Comparison of ENCODE assay signal across 12 cellular contexts in the genomic region with DNA sequence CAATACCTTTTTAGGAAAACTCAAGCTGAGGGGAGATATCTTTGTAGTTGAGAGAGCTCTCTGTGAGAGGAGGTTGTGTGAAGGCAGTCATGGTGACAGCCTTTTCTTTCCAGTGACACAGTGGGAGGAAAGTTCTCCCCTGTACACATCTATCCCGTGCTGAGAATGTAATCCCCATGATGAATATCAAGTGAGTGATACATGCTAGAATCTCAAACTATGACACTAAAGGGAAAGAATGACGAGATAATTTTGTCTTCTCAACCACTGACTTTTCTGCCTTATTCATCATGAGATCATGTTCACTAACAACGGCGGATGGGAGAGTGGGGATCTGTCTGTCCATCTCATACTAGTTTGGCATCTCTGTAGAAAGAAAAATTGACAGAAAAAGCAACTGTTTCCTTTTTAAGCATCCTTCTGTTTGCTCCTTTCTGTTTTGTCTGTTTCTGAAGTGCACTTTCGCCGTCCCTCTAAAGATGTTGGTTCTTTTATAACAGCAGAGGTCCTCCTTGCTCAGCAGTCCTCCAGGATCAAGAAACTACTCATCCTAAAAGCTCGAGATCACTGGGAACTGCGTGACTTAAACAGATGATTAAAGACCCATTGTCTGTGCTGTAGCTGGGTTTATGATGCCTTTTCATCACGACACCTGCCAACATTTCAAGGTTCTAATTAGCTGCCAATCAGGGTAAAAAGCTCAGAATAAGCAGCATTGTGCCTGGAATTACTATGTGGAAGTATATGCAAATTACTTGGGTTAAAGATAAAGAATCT.
A peak's percentile ranks its signal among the peaks of the same experiment; 100 is the strongest.
DNase-seq lines count a peak whose midpoint lies in the region; ATAC-seq and TF ChIP-seq lines count a peak whose summit lies in the region.
"Had no signal": no experiment of that assay in that cellular context is flagged by ENCODE, and none has a peak within 500 bp of the region (broad histone marks: within the 10 kb centered on the region; RNA-seq: fewer than 3 reads in every experiment).

No MANE protein-coding gene starts in this region.

- H3K36me3 ChIP-seq in mesenchymal stem cell (ENCODE audit: control insufficient read depth in 1 of 2, insufficient read depth in 2 of 2, low read depth in 1 of 2, low read length in 2 of 2) (no peaks in the 10 kb centered on the region), ovary (no peaks in the 10 kb centered on the region)
- H3K36me3 ChIP-seq: esophagus muscularis mucosa had no signal

- no peak overlapping the region for H3K18ac ChIP-seq in mesenchymal stem cell (ENCODE audit: low read depth in 1 of 2, low read length in 2 of 2)

- H3K9me3 Mint-ChIP-seq in HFFc6, result no peaks in the 10 kb centered on the region
- H3K9me3 Mint-ChIP-seq in activated T-helper 1 cell treated with anti-CD3 and anti-CD28 coated beads, Interleukin-12 subunit alpha, Interleukin-12 subunit beta, Interleukin-2, Interleukin-4 antibody, amounts not matched to agents 30 ng/mL and 10 ng/mL and 1 ng/mL, durations not matched to agents 14 hours and 24 hours and 36 hours, result no peaks in the 10 kb centered on the region
- H3K9me3 Mint-ChIP-seq: naive B cell had no signal

- H3K27ac Mint-ChIP-seq in HFFc6, result peak overlapping the region; percentile 98
- H3K27ac Mint-ChIP-seq in activated T-helper 1 cell treated with anti-CD3 and anti-CD28 coated beads, Interleukin-12 subunit alpha, Interleukin-12 subunit beta, Interleukin-2, Interleukin-4 antibody, amounts not matched to agents 30 ng/mL and 10 ng/mL and 1 ng/mL, durations not matched to agents 14 hours and 24 hours and 36 hours, result no peak overlapping the region
- H3K27ac Mint-ChIP-seq: activated T-cell treated with anti-CD3 and anti-CD28 coated beads, Interleukin-2, amount 50 U/mL, for 72 hours; T-helper 17 cell had no signal

- no peaks in the 10 kb centered on the region for H3K9me3 ChIP-seq in AG04450 (ENCODE audit: control insufficient read depth, insufficient read depth, low read length)
- H3K9me3 ChIP-seq in mesenchymal stem cell (ENCODE audit: control insufficient read depth, low read length), result no peaks in the 10 kb centered on the region
- no peaks in the 10 kb centered on the region for H3K9me3 ChIP-seq in ovary
- H3K9me3 ChIP-seq: esophagus muscularis mucosa had no signal

- TF ChIP-seq POLR2A in ovary (IDR thresholded peaks at IDR 0.05), result no peak

- H3K4me2 ChIP-seq in mesenchymal stem cell (ENCODE audit: low read length, poor library complexity, severe bottlenecking), result no peak overlapping the region

- no peak overlapping the region for H4K91ac ChIP-seq in mesenchymal stem cell (ENCODE audit: low read length)

- no peak overlapping the region for H2AK5ac ChIP-seq in mesenchymal stem cell (ENCODE audit: low read length, severe bottlenecking)

- intact Hi-C loops in ovary (cut with DNase I), result no loop called here
- intact Hi-C loops in activated T-helper 1 cell treated with anti-CD3 and anti-CD28 coated beads, Interleukin-12 subunit alpha, Interleukin-12 subunit beta, Interleukin-2, Interleukin-4 antibody, amounts not matched to agents 30 ng/mL and 10 ng/mL and 1 ng/mL, durations not matched to agents 14 hours and 24 hours and 36 hours (cut with micrococcal nuclease), result no loop called here

- H3K27me3 ChIP-seq in AG04450 (ENCODE audit: control insufficient read depth, insufficient read depth, low read length), result no peaks in the 10 kb centered on the region
- H3K27me3 ChIP-seq in mesenchymal stem cell (ENCODE audit: control insufficient read depth in 1 of 2, insufficient read depth in 1 of 2, low read length in 2 of 2), result no peaks in the 10 kb centered on the region
- no peaks in the 10 kb centered on the region for H3K27me3 ChIP-seq in ovary
- H3K27me3 ChIP-seq: esophagus muscularis mucosa had no signal

- H3K27ac ChIP-seq in AG04450 (ENCODE audit: low read depth, low read length) (peak overlapping the region; percentile 43), mesenchymal stem cell (ENCODE audit: low read length, poor library complexity, severe bottlenecking) (no peak overlapping the region), ovary (no peak overlapping the region)
- H3K27ac ChIP-seq: esophagus muscularis mucosa had no signal

- H3K36me3 Mint-ChIP-seq in HFFc6 (ENCODE audit: low read depth), result peaks cover 12% of the 10 kb centered on the region; the same call in 1 of the 2 replicates
- H3K36me3 Mint-ChIP-seq in activated T-helper 1 cell treated with anti-CD3 and anti-CD28 coated beads, Interleukin-12 subunit alpha, Interleukin-12 subunit beta, Interleukin-2, Interleukin-4 antibody, amounts not matched to agents 30 ng/mL and 10 ng/mL and 1 ng/mL, durations not matched to agents 14 hours and 24 hours and 36 hours (ENCODE audit: low read depth), result no peaks in the 10 kb centered on the region
- H3K36me3 Mint-ChIP-seq: naive B cell had no signal

- no peak for TF ChIP-seq EP300 in ovary (IDR thresholded peaks at IDR 0.05)

- no peaks in the 10 kb centered on the region for H3K27me3 Mint-ChIP-seq in HFFc6 (ENCODE audit: insufficient read depth)
- H3K27me3 Mint-ChIP-seq in activated T-helper 1 cell treated with anti-CD3 and anti-CD28 coated beads, Interleukin-12 subunit alpha, Interleukin-12 subunit beta, Interleukin-2, Interleukin-4 antibody, amounts not matched to agents 30 ng/mL and 10 ng/mL and 1 ng/mL, durations not matched to agents 14 hours and 24 hours and 36 hours (ENCODE audit: insufficient read depth), result peaks cover 8% of the 10 kb centered on the region
- H3K27me3 Mint-ChIP-seq: naive B cell, T-helper 17 cell had no signal

- H2BK15ac ChIP-seq in mesenchymal stem cell (ENCODE audit: low read depth, poor library complexity, severe bottlenecking), result no peak overlapping the region

- no peak overlapping the region for H2BK12ac ChIP-seq in mesenchymal stem cell (ENCODE audit: low read length in 2 of 2)

- peak overlapping the region; percentile 80 for H3K9ac ChIP-seq in mesenchymal stem cell (ENCODE audit: low read length)

- H3K4me3 Mint-ChIP-seq in HFFc6, result peak overlapping the region; percentile 91
- H3K4me3 Mint-ChIP-seq in activated T-helper 1 cell treated with anti-CD3 and anti-CD28 coated beads, Interleukin-12 subunit alpha, Interleukin-12 subunit beta, Interleukin-2, Interleukin-4 antibody, amounts not matched to agents 30 ng/mL and 10 ng/mL and 1 ng/mL, durations not matched to agents 14 hours and 24 hours and 36 hours, result no peak overlapping the region
- H3K4me3 Mint-ChIP-seq: activated T-cell treated with anti-CD3 and anti-CD28 coated beads, Interleukin-2, amount 50 U/mL, for 72 hours; naive B cell; T-helper 17 cell had no signal

- H3K23ac ChIP-seq in mesenchymal stem cell (ENCODE audit: low read length in 2 of 2), result no peak overlapping the region

- POLR2A ChIA-PET in AG04450 (lab: Yijun Ruan, JAX), result interaction anchor here (1.1 kb wide), 1 partner anchor 55 kb away, joined by 4 read pairs; no protein-coding TSS in a partner anchor

- no peak overlapping the region for H2BK120ac ChIP-seq in mesenchymal stem cell (ENCODE audit: low read depth, low read length)

- DNase-seq in AG04450 (ENCODE audit: low read depth, low spot score), result no peak
- peak; percentile 85 for DNase-seq in HFFc6
- DNase-seq in astrocyte of the spinal cord (ENCODE audit: low read depth, low spot score), result peak; percentile 67
- peak; percentile 50 for DNase-seq in mesenchymal stem cell
- DNase-seq in activated CD8-positive, alpha-beta memory T cell treated with anti-CD3 and anti-CD28 coated beads, Interleukin-2, amount 50 U/mL, for 4 hours, result no peak
- no peak for DNase-seq in ovary
- DNase-seq in activated T-helper 1 cell treated with anti-CD3 and anti-CD28 coated beads, Interleukin-12 subunit alpha, Interleukin-12 subunit beta, Interleukin-2, Interleukin-4 antibody, amounts not matched to agents 30 ng/mL and 10 ng/mL and 1 ng/mL, durations not matched to agents 14 hours and 24 hours and 36 hours (ENCODE audit: low spot score), result no peak
- DNase-seq: activated T-cell treated with anti-CD3 and anti-CD28 coated beads, Interleukin-2, amount 50 U/mL, for 72 hours; naive B cell; T-helper 17 cell had no signal

- H3K14ac ChIP-seq in mesenchymal stem cell (ENCODE audit: low read length in 2 of 2), result no peak overlapping the region

- ATAC-seq in HG02884 (IDR thresholded peaks at IDR 0.05; ENCODE audit: unreplicated experiment), result no peak
- ATAC-seq: T-helper 17 cell had no signal

- H3K4me1 ChIP-seq in mesenchymal stem cell (ENCODE audit: control insufficient read depth, insufficient read depth, low read depth, low read length), result no peaks in the 10 kb centered on the region
- no peaks in the 10 kb centered on the region for H3K4me1 ChIP-seq in ovary (ENCODE audit: insufficient read depth)
- H3K4me1 ChIP-seq: esophagus muscularis mucosa had no signal

- H3K4me1 Mint-ChIP-seq in HFFc6 (ENCODE audit: low read depth), result peaks cover 82% of the 10 kb centered on the region
- H3K4me1 Mint-ChIP-seq in activated T-helper 1 cell treated with anti-CD3 and anti-CD28 coated beads, Interleukin-12 subunit alpha, Interleukin-12 subunit beta, Interleukin-2, Interleukin-4 antibody, amounts not matched to agents 30 ng/mL and 10 ng/mL and 1 ng/mL, durations not matched to agents 14 hours and 24 hours and 36 hours (ENCODE audit: low read depth), result no peaks in the 10 kb centered on the region
- H3K4me1 Mint-ChIP-seq: naive B cell had no signal

- H3K4ac ChIP-seq in mesenchymal stem cell (ENCODE audit: low read depth in 1 of 2, low read length in 2 of 2), result no peak overlapping the region

- no peaks in the 10 kb centered on the region for H3K79me1 ChIP-seq in mesenchymal stem cell (replicated peaks; ENCODE audit: low read length, poor library complexity, severe bottlenecking)

- no peak overlapping the region for H2BK5ac ChIP-seq in mesenchymal stem cell (ENCODE audit: low read depth, low read length, poor library complexity, severe bottlenecking)

- H4K8ac ChIP-seq in mesenchymal stem cell (ENCODE audit: low read length), result no peak overlapping the region

- TF ChIP-seq CTCF in AG04450 (IDR thresholded peaks at IDR 0.05; ENCODE audit: low read depth, low read length), result peak; percentile 41; the same call in 1 of the 2 replicates
- TF ChIP-seq CTCF in HFFc6 (IDR thresholded peaks at IDR 0.05), result peak; percentile 55; the same call in 1 of the 2 replicates
- peak; percentile 30 for TF ChIP-seq CTCF in astrocyte of the spinal cord (IDR thresholded peaks at IDR 0.05; ENCODE audit: low read depth, low read length)
- no peak for TF ChIP-seq CTCF in ovary (IDR thresholded peaks at IDR 0.05)

- H2AFZ ChIP-seq in mesenchymal stem cell (ENCODE audit: low read depth, low read length), result no peak overlapping the region

- in situ Hi-C loops in astrocyte of the spinal cord (cut with HindIII; ENCODE audit: low sequenced_read_pairs), result no loop called here

- CTCF ChIA-PET in AG04450 (lab: Charles Lee), result interaction anchor here (0.6 to 3.4 kb wide), 17 partner anchors 18 to 863 kb away, joined by 3 to 25 read pairs (median 4); no protein-coding TSS in a partner anchor

- H3K4me3 ChIP-seq in AG04450 (ENCODE audit: low read depth, low read length), result peak overlapping the region; percentile 23
- H3K4me3 ChIP-seq in astrocyte of the spinal cord (ENCODE audit: low read depth, low read length), result no peak overlapping the region
- peak overlapping the region in 1 of 2 experiments; percentile 64 for H3K4me3 ChIP-seq in mesenchymal stem cell (ENCODE audit: insufficient read depth in 1 of 2, low read depth in 1 of 2, low read length in 2 of 2)
- no peak overlapping the region for H3K4me3 ChIP-seq in ovary
- H3K4me3 ChIP-seq: esophagus muscularis mucosa had no signal

- WGBS in mesenchymal stem cell, result 68% methylated on average over 8 of the region's 9 CpGs
- 53 to 58% (median 54%) methylated on average over 9 of the region's 9 CpGs for WGBS in ovary, 3 donors

Comparison
In these comparisons a context has a peak if more than half of its experiments do, and no peak if none do; other contexts are left out.
1. DNase-seq: peak in HFFc6 (single experiment), astrocyte of the spinal cord (single experiment) and mesenchymal stem cell (single experiment); none in AG04450 (single experiment), activated CD8-positive, alpha-beta memory T cell treated with anti-CD3 and anti-CD28 coated beads, Interleukin-2, amount 50 U/mL, for 4 hours (single experiment), ovary (0 of 5) and activated T-helper 1 cell treated with anti-CD3 and anti-CD28 coated beads, Interleukin-12 subunit alpha, Interleukin-12 subunit beta, Interleukin-2, Interleukin-4 antibody, amounts not matched to agents 30 ng/mL and 10 ng/mL and 1 ng/mL, durations not matched to agents 14 hours and 24 hours and 36 hours (single experiment).
2. CTCF ChIP-seq: peak in AG04450 (single experiment), HFFc6 (single experiment) and astrocyte of the spinal cord (single experiment); none in ovary (0 of 3).